In the genomic region with DNA sequence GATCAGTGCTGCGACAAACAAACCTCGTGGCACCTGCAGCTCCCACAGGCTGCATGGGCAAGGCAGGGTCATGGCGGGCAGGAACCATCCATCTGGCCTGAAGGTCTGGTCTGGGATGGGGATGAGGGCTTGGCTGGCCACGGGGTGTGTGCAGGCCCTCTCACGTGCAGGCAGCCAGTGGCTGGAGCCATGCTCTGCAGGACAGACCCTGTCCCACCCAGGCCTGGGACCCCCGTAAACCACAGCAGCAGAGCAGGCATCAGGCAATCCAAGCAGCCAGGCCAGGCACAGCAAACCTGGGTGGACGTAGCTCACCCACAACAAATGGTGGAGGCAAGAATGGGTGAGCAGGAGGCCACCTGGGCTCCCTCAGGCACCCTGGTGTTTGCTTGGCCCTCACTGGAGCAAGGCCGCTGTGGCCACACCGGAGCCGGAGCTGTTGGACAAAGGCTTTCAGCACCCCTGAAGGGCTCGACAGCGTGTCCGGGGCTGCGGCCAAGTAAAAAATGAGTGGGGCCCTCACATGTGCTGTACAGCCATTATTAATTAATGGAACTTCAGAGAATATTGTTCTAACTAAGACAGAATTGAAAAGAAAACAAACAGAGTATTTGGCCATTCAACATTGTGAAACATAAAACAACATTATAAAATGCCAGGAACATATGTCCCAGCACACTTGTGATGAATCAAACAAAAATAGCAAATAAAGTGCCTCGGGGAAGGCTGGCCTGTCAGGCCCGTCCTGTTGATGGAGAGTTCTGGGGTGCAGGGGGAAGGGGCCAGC, we compare ENCODE assay signal across 12 cellular contexts. TPM values are rescaled to one million over a fixed set of nuclear protein-coding genes. Genes with fewer than 3 reads are reported as not detected.
DNase-seq lines count a peak whose midpoint lies in the region; ATAC-seq, FAIRE-seq and TF ChIP-seq lines count a peak whose summit lies in the region.
"Had no signal": no experiment of that assay in that cellular context is flagged by ENCODE, and none has a peak within 500 bp of the region (broad histone marks: within the 10 kb centered on the region; RNA-seq: fewer than 3 reads in every experiment).

No MANE protein-coding gene starts in this region.

- H3K27me3 ChIP-seq in DND-41 (ENCODE audit: insufficient read depth, low read length, poor library complexity) (no peaks in the 10 kb centered on the region), IMR-90 (ENCODE audit: control insufficient read depth, insufficient read depth, low read length) (no peaks in the 10 kb centered on the region), endothelial cell of umbilical vein (ENCODE audit: control insufficient read depth in 2 of 2, insufficient read depth in 2 of 2, low read length in 2 of 2) (no peaks in the 10 kb centered on the region), ovary (no peaks in the 10 kb centered on the region), colonic mucosa (no peaks in the 10 kb centered on the region)

- H3K56ac ChIP-seq in IMR-90 (ENCODE audit: extremely low read depth, insufficient read depth, low read length) = no peak overlapping the region

- FAIRE-seq in endothelial cell of umbilical vein (lab: Jason Lieb, UNC) = peak; percentile 67
- FAIRE-seq: small intestine had no signal

- CTCF ChIA-PET in IMR-90 (lab: Yijun Ruan, JAX) = interaction anchor here (1.0 kb wide), 1 partner anchor 148 kb away, joined by 3 read pairs; no protein-coding TSS in a partner anchor
- CTCF ChIA-PET in endothelial cell of umbilical vein (lab: Charles Lee) = interaction anchor here (1.4 to 1.9 kb wide), 2 partner anchors 31 to 148 kb away, joined by 4 to 10 read pairs; no protein-coding TSS in a partner anchor

- peak overlapping the region; percentile 30; the same call in 1 of the 2 replicates for H3K27ac ChIP-seq in DND-41 (ENCODE audit: low read length)
- H3K27ac ChIP-seq in IMR-90 (ENCODE audit: insufficient read depth, low read length) = peak overlapping the region; percentile 75
- H3K27ac ChIP-seq in endothelial cell of umbilical vein (ENCODE audit: insufficient read depth, low read depth, low read length) = peak overlapping the region; percentile 69
- no peak overlapping the region for H3K27ac ChIP-seq in ovary
- no peak overlapping the region for H3K27ac ChIP-seq in colonic mucosa

- no peak overlapping the region for H2AFZ ChIP-seq in DND-41 (ENCODE audit: low read depth, low read length)
- peak overlapping the region; percentile 64 for H2AFZ ChIP-seq in IMR-90 (replicated peaks; ENCODE audit: low read length, poor library complexity)
- H2AFZ ChIP-seq in endothelial cell of umbilical vein (ENCODE audit: low read depth, low read length) = no peak overlapping the region

- peak overlapping the region; percentile 58 for H3K18ac ChIP-seq in IMR-90 (ENCODE audit: low read depth, low read length)

- H2AK5ac ChIP-seq in IMR-90 (ENCODE audit: low read depth, low read length) = peak overlapping the region; percentile 98

- H3K79me1 ChIP-seq in IMR-90 (ENCODE audit: low read depth in 1 of 2, low read length in 2 of 2) = peaks cover 18 to 43% of the 10 kb centered on the region in 2 experiments

- peaks cover 48% of the 10 kb centered on the region for H3K9me1 ChIP-seq in IMR-90 (ENCODE audit: insufficient read depth, low read length)
- H3K9me1 ChIP-seq in endothelial cell of umbilical vein (replicated peaks; ENCODE audit: control insufficient read depth, extremely low read depth, insufficient read depth, low read length) = no peaks in the 10 kb centered on the region

- peak overlapping the region; percentile 72 for H4K5ac ChIP-seq in IMR-90 (ENCODE audit: low read depth, low read length)

- intact Hi-C loops in IMR-90 (cut with micrococcal nuclease) = no loop called here
- intact Hi-C loops in endothelial cell of umbilical vein (cut with micrococcal nuclease) = no loop called here
- intact Hi-C loops in ovary (cut with DNase I) = no loop called here
- intact Hi-C loops in colonic mucosa (cut with DNase I) = no loop called here

- peak overlapping the region; percentile 91 for H3K4ac ChIP-seq in IMR-90 (ENCODE audit: low read depth, low read length)

- no peaks in the 10 kb centered on the region for H3K79me2 ChIP-seq in DND-41 (ENCODE audit: insufficient read depth, low read length)
- H3K79me2 ChIP-seq in endothelial cell of umbilical vein (ENCODE audit: control insufficient read depth, insufficient read depth, low read length) = peaks cover 49% of the 10 kb centered on the region

- H3K9ac ChIP-seq in DND-41 (ENCODE audit: low read depth, low read length) (no peak overlapping the region), IMR-90 (ENCODE audit: low read depth, low read length) (no peak overlapping the region), endothelial cell of umbilical vein (replicated peaks; ENCODE audit: extremely low read depth, insufficient read depth, low read length) (peak overlapping the region; percentile 75), colonic mucosa (ENCODE audit: low read depth in 2 of 2, low read length in 2 of 2) (no peak overlapping the region)

- no peak for TF ChIP-seq EP300 in ovary (IDR thresholded peaks at IDR 0.05)

- no peaks in the 10 kb centered on the region for H4K20me1 ChIP-seq in DND-41 (ENCODE audit: insufficient read depth, low read length)
- peaks cover 4% of the 10 kb centered on the region for H4K20me1 ChIP-seq in IMR-90 (ENCODE audit: insufficient read depth, low read length)
- no peaks in the 10 kb centered on the region for H4K20me1 ChIP-seq in endothelial cell of umbilical vein (replicated peaks; ENCODE audit: control insufficient read depth, extremely low read depth, insufficient read depth, low read length)

- peak overlapping the region; percentile 65 to 72 for H4K8ac ChIP-seq in IMR-90 (ENCODE audit: low read depth in 2 of 2, low read length in 2 of 2)

- H2AK9ac ChIP-seq in IMR-90 (replicated peaks; ENCODE audit: low read depth, low read length, poor library complexity) = peak overlapping the region; percentile 94

- no peak for TF ChIP-seq RAD21 in IMR-90 (IDR thresholded peaks at IDR 0.05; ENCODE audit: low read length)

- no peak for TF ChIP-seq CTCF in DND-41 (IDR thresholded peaks at IDR 0.05; ENCODE audit: borderline replicate concordance, extremely low read depth, low read length, poor library complexity, severe bottlenecking)
- no peak for TF ChIP-seq CTCF in IMR-90 (conservative IDR thresholded peaks at IDR 0.05; ENCODE audit: low read depth, low read length)
- TF ChIP-seq CTCF in endothelial cell of umbilical vein (IDR thresholded peaks at IDR 0.05; ENCODE audit: extremely low read depth in 1 of 2, insufficient read depth in 1 of 2, low read depth in 1 of 2, low read length in 2 of 2) = no peak
- no peak for TF ChIP-seq CTCF in ovary (IDR thresholded peaks at IDR 0.05)
- no peak for TF ChIP-seq CTCF in colonic mucosa (IDR thresholded peaks at IDR 0.05)

- no peaks in the 10 kb centered on the region for H3K4me1 ChIP-seq in DND-41 (ENCODE audit: insufficient read depth, low read length)
- peaks cover 54% of the 10 kb centered on the region for H3K4me1 ChIP-seq in IMR-90 (ENCODE audit: control insufficient read depth, insufficient read depth, low read length)
- peaks cover 86% of the 10 kb centered on the region for H3K4me1 ChIP-seq in endothelial cell of umbilical vein (ENCODE audit: control insufficient read depth, extremely low read depth, insufficient read depth, low read length)
- H3K4me1 ChIP-seq in ovary (ENCODE audit: insufficient read depth) = peaks cover 5% of the 10 kb centered on the region
- peaks cover 5% of the 10 kb centered on the region for H3K4me1 ChIP-seq in colonic mucosa

- no peaks in the 10 kb centered on the region for H3K9me3 ChIP-seq in DND-41 (ENCODE audit: insufficient read depth, low read length, severe bottlenecking)
- no peaks in the 10 kb centered on the region for H3K9me3 ChIP-seq in IMR-90 (ENCODE audit: control insufficient read depth, insufficient read depth, low read length)
- H3K9me3 ChIP-seq in endothelial cell of umbilical vein (replicated peaks; ENCODE audit: control insufficient read depth, insufficient read depth, low read length) = no peaks in the 10 kb centered on the region
- no peaks in the 10 kb centered on the region for H3K9me3 ChIP-seq in ovary
- no peaks in the 10 kb centered on the region for H3K9me3 ChIP-seq in colonic mucosa

- peak overlapping the region; percentile 67; the same call in 1 of the 2 replicates for H3K23ac ChIP-seq in IMR-90 (ENCODE audit: low read depth, low read length)

- WGBS in IMR-90 (ENCODE audit: extremely low coverage in 2 of 2, insufficient read length in 1 of 2), 2 experiments = 100% methylated on average over 3 of the region's 16 CpGs; no CpG with 5 or more reads in 1 of the 2 experiments
- 88 to 91% (median 88%) methylated on average over 16 of the region's 16 CpGs for WGBS in ovary, 3 donors

- no peak for DNase-seq in DND-41
- DNase-seq in IMR-90 = peak; percentile 26
- no peak for DNase-seq in endothelial cell of umbilical vein (ENCODE audit: low read depth, low spot score)
- peak in 3 of 5 donors; percentile 13 to 23 (median 21) for DNase-seq in ovary
- DNase-seq in UCSD-AML1 (lab: John Stamatoyannopoulos, UW; ENCODE audit: unreplicated experiment) = no peak
- no peak for DNase-seq in colonic mucosa
- DNase-seq: midbrain, NCI-H1930, small intestine, T-helper 9 cell had no signal

- H3K36me3 ChIP-seq in DND-41 (ENCODE audit: insufficient read depth, low read length) (no peaks in the 10 kb centered on the region), IMR-90 (ENCODE audit: control insufficient read depth, insufficient read depth, low read length) (peaks cover under 1% of the 10 kb centered on the region; the same call in 1 of the 2 replicates), endothelial cell of umbilical vein (ENCODE audit: control insufficient read depth in 2 of 2, extremely low read depth in 1 of 2, insufficient read depth in 2 of 2, low read length in 2 of 2) (peaks cover 10 to 12% of the 10 kb centered on the region in 2 experiments), ovary (no peaks in the 10 kb centered on the region), colonic mucosa (no peaks in the 10 kb centered on the region)

- H2BK15ac ChIP-seq in IMR-90 (ENCODE audit: low read depth, low read length) = peak overlapping the region; percentile 87; the same call in 2 of the 3 replicates

- H3K14ac ChIP-seq in IMR-90 (replicated peaks; ENCODE audit: low read depth, low read length) = peak overlapping the region; percentile 84

- H2BK20ac ChIP-seq in IMR-90 (ENCODE audit: low read depth, low read length) = peak overlapping the region; percentile 83

- ATAC-seq in DND-41 (ENCODE audit: insufficient read depth, low read depth) (no peak), IMR-90 (ENCODE audit: low read depth) (no peak), HG02798 (IDR thresholded peaks at IDR 0.05; ENCODE audit: poor library complexity, unreplicated experiment) (no peak), HG03342 (IDR thresholded peaks at IDR 0.05; ENCODE audit: unreplicated experiment) (no peak)

- dilution Hi-C loops in IMR-90 (cut with HindIII; ENCODE audit: low sequenced_read_pairs, unreplicated experiment) (no loop called here), endothelial cell of umbilical vein (cut with MboI; ENCODE audit: extremely low pct_ligation_motif_present, low sequenced_read_pairs) (no loop called here)

- TF ChIP-seq POLR2A in IMR-90 (IDR thresholded peaks at IDR 0.05; ENCODE audit: low read depth, low read length) = no peak
- TF ChIP-seq POLR2A in endothelial cell of umbilical vein (IDR thresholded peaks at IDR 0.05; ENCODE audit: low read depth, low read length) = no peak
- no peak for TF ChIP-seq POLR2A in ovary (IDR thresholded peaks at IDR 0.05)

- H2BK120ac ChIP-seq in IMR-90 (ENCODE audit: low read depth, low read length) = peak overlapping the region; percentile 92

- POLR2A ChIA-PET in IMR-90 (lab: Charles Lee; ENCODE audit: unreplicated experiment) = no interaction called here
- POLR2A ChIA-PET in endothelial cell of umbilical vein (lab: Charles Lee) = no interaction called here

- no TSS peak for BruUV-seq in IMR-90 (replicated peaks; lab: Mats Ljungman, UMichigan)
- BruUV-seq in endothelial cell of umbilical vein (replicated peaks; lab: Mats Ljungman, UMichigan) = TSS peak; percentile 3

- no peak overlapping the region for H3K4me3 ChIP-seq in DND-41 (ENCODE audit: low read depth in 1 of 2, low read length in 2 of 2)
- no peak overlapping the region for H3K4me3 ChIP-seq in IMR-90 (ENCODE audit: insufficient read depth, low read depth, low read length)
- H3K4me3 ChIP-seq in endothelial cell of umbilical vein (replicated peaks in 1 of 3; ENCODE audit: insufficient read depth in 1 of 3, low read depth in 1 of 3, low read length in 3 of 3) = peak overlapping the region; percentile 26 to 85 (median 57)
- no peak overlapping the region for H3K4me3 ChIP-seq in ovary
- no peak overlapping the region for H3K4me3 ChIP-seq in colonic mucosa

- H3K4me2 ChIP-seq in DND-41 (ENCODE audit: insufficient read depth, low read length) (no peak overlapping the region), IMR-90 (ENCODE audit: low read depth, low read length) (0 out of 2 replicates have a peak overlapping the region, but pooled peaks have one; percentile 18), endothelial cell of umbilical vein (ENCODE audit: insufficient read depth, low read length) (peak overlapping the region; percentile 81)

- peak overlapping the region; percentile 96 for H4K91ac ChIP-seq in IMR-90 (ENCODE audit: insufficient read depth, low read depth, low read length)

- H2BK5ac ChIP-seq in IMR-90 (ENCODE audit: low read depth, low read length, poor library complexity, severe bottlenecking) = peak overlapping the region; percentile 97

- in situ Hi-C loops in IMR-90 (cut with MboI; ENCODE audit: low sequenced_read_pairs) = no loop called here

RNA-seq across cellular contexts. Expression of a gene that starts 24.0 kb away (rescaled TPM):
- total RNA-seq in IMR-90 (2012; rRNA removed) = 1.7 and 2.5 TPM in 2 replicates
- 4.4 and 5.5 TPM in 2 replicates for polyA plus RNA-seq in IMR-90 (2012; rRNA removed)
- polyA plus RNA-seq in IMR-90 (2012; cell fraction: cytosol; rRNA removed) = 5.3 and 8.3 TPM in 2 replicates
- polyA plus RNA-seq in IMR-90 (2012; cell fraction: nucleus; rRNA removed; ENCODE audit: low replicate concordance) = 3.5 and 12.3 TPM in 2 replicates
- 5.9 and 11.2 TPM in 2 replicates for total RNA-seq in endothelial cell of umbilical vein
- polyA plus RNA-seq in endothelial cell of umbilical vein = 5.4 and 5.9 TPM in 2 replicates
- polyA plus RNA-seq in endothelial cell of umbilical vein (2011; cell fraction: cytosol; rRNA removed) = 2.2 and 3.8 TPM in 2 replicates
- 2.7 and 3.2 TPM in 2 replicates for polyA plus RNA-seq in endothelial cell of umbilical vein (2011; cell fraction: nucleus; rRNA removed)
- 3.5 and 3.6 TPM in 2 replicates for polyA plus RNA-seq in endothelial cell of umbilical vein (2012)
- 1.6 and 3.5 TPM in 2 replicates for polyA minus RNA-seq in endothelial cell of umbilical vein
- 1.7 TPM for polyA minus RNA-seq in endothelial cell of umbilical vein (2011; cell fraction: cytosol; rRNA and poly(A)+ RNA removed)
- 2.4 TPM in 2 replicates for polyA minus RNA-seq in endothelial cell of umbilical vein (2011; cell fraction: nucleus; rRNA and poly(A)+ RNA removed)
- total RNA-seq in ovary = 10 to 100 TPM in 2 of 7 donors, 1 to 10 TPM in 5; 3.1 to 14.9 (median 6.0) TPM
- 1 to 10 TPM in 1 of 2 donors, not detected in 1; 5.1 TPM for polyA plus RNA-seq in ovary
- total RNA-seq in colonic mucosa = 10 to 100 TPM in 1 of 2 donors, 1 to 10 TPM in 1; 4.4 to 10.2 TPM

RNA-seq across cellular contexts. Expression of a gene that starts 24.0 kb away (rescaled TPM):
- 8.6 TPM in 2 replicates for total RNA-seq in IMR-90 (2012; rRNA removed)
- polyA plus RNA-seq in IMR-90 (2012; rRNA removed) = 12.1 and 14.0 TPM in 2 replicates
- 8.4 and 9.2 TPM in 2 replicates for polyA plus RNA-seq in IMR-90 (2012; cell fraction: cytosol; rRNA removed)
- 24.4 and 41.2 TPM in 2 replicates for polyA plus RNA-seq in IMR-90 (2012; cell fraction: nucleus; rRNA removed; ENCODE audit: low replicate concordance)
- total RNA-seq in endothelial cell of umbilical vein = 31.9 and 32.1 TPM in 2 replicates
- polyA plus RNA-seq in endothelial cell of umbilical vein = 40.8 and 54.5 TPM in 2 replicates
- 21.6 and 22.9 TPM in 2 replicates for polyA plus RNA-seq in endothelial cell of umbilical vein (2011; cell fraction: cytosol; rRNA removed)
- polyA plus RNA-seq in endothelial cell of umbilical vein (2011; cell fraction: nucleus; rRNA removed) = 43.8 and 53.4 TPM in 2 replicates
- polyA plus RNA-seq in endothelial cell of umbilical vein (2012) = 8.0 and 9.8 TPM in 2 replicates
- polyA minus RNA-seq in endothelial cell of umbilical vein = 84.1 and 88.0 TPM in 2 replicates
- polyA minus RNA-seq in endothelial cell of umbilical vein (2011; cell fraction: cytosol; rRNA and poly(A)+ RNA removed) = 9.0 TPM
- 20.7 and 26.1 TPM in 2 replicates for polyA minus RNA-seq in endothelial cell of umbilical vein (2011; cell fraction: nucleus; rRNA and poly(A)+ RNA removed)
- total RNA-seq in ovary = 10 to 100 TPM in 6 of 7 donors, 1 to 10 TPM in 1; 9.1 to 54.3 (median 16.7) TPM
- 1 to 10 TPM; 7.1 to 7.3 TPM for polyA plus RNA-seq in ovary
- 10 to 100 TPM in 1 of 2 donors, 1 to 10 TPM in 1; 9.7 to 14.1 TPM for total RNA-seq in colonic mucosa

Comparison
In these comparisons a context has a peak if more than half of its experiments do, and no peak if none do; other contexts are left out.
1. DNase-seq: peak in IMR-90 (single experiment) and ovary (3 of 5); none in DND-41 (single experiment), endothelial cell of umbilical vein (single experiment), UCSD-AML1 (single experiment) and colonic mucosa (single experiment).
2. H3K27ac ChIP-seq: peak in DND-41 (single experiment), IMR-90 (single experiment) and endothelial cell of umbilical vein (single experiment); none in ovary (0 of 2) and colonic mucosa (single experiment).
3. H3K4me3 ChIP-seq: peak in endothelial cell of umbilical vein (3 of 3); none in DND-41 (0 of 2), IMR-90 (single experiment), ovary (single experiment) and colonic mucosa (single experiment).